8 cellular contexts compared by ENCODE assay signal in the genomic region with DNA sequence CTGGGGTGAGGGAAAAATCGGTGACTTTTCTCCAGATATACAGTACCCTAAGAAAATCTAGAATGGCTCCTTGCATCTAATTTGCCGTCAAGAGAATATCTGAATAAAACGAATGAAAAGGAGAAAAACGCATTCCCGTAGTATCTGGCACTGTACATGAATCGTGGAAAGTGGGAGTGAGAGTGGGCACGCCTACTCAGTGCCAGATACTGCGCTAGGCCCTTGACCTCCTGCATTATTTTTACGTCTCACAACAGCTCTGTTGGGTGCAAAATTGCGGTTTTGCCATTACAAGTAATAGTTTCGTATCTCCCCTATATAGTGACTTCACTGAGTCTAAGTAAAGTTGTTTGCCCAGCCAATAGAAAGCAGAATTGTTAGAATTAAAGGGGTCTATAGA. TPM values are rescaled to one million over a fixed set of nuclear protein-coding genes. Genes with fewer than 3 reads are reported as not detected.
DNase-seq lines count a peak whose midpoint lies in the region; ATAC-seq and TF ChIP-seq lines count a peak whose summit lies in the region.

No MANE protein-coding gene starts in this region.

- H3K9me3 ChIP-seq in BE2C, result no peaks in the 10 kb centered on the region; the same call in 1 of the 2 replicates

- H3K4me3 ChIP-seq in BE2C (ENCODE audit: low read depth, low read length) (peak overlapping the region; percentile 37), fibroblast of villous mesenchyme (ENCODE audit: low read depth, low read length) (peak overlapping the region; percentile 48)

- H3K4me3 Mint-ChIP-seq in stimulated activated naive CD8-positive, alpha-beta T cell treated with anti-CD3 and anti-CD28 coated beads, Interleukin-15, amount 100 ng/mL, for 72 hours, result peak overlapping the region; percentile 76 to 78

- no peak overlapping the region for H3K27ac Mint-ChIP-seq in stimulated activated naive CD8-positive, alpha-beta T cell treated with anti-CD3 and anti-CD28 coated beads, Interleukin-15, amount 100 ng/mL, for 72 hours

- no peaks in the 10 kb centered on the region for H3K36me3 ChIP-seq in BE2C

- CTCF ChIA-PET in RWPE1 (lab: Yijun Ruan, JAX), result no interaction called here

- peak; percentile 28 for ATAC-seq in GM19463 (IDR thresholded peaks at IDR 0.05; ENCODE audit: unreplicated experiment)
- no peak for ATAC-seq in stimulated activated naive CD8-positive, alpha-beta T cell treated with anti-CD3 and anti-CD28 coated beads, Interleukin-15, amount 100 ng/mL, for 72 hours

- no peak for TF ChIP-seq CTCF in BE2C (IDR thresholded peaks at IDR 0.05; ENCODE audit: low read depth, low read length)
- TF ChIP-seq CTCF in fibroblast of villous mesenchyme (IDR thresholded peaks at IDR 0.05; ENCODE audit: insufficient read depth, low read depth, low read length), result no peak
- TF ChIP-seq CTCF in RWPE1 (conservative IDR thresholded peaks at IDR 0.05; ENCODE audit: low read depth), result no peak

- no peaks in the 10 kb centered on the region for H3K9me3 Mint-ChIP-seq in stimulated activated naive CD8-positive, alpha-beta T cell treated with anti-CD3 and anti-CD28 coated beads, Interleukin-15, amount 100 ng/mL, for 72 hours

- no peak overlapping the region for H3K27ac ChIP-seq in RWPE1

- no peaks in the 10 kb centered on the region for H3K4me1 ChIP-seq in BE2C

- POLR2A ChIA-PET in RWPE1 (lab: Yijun Ruan, JAX; ENCODE audit: low non-redundant PET), result no interaction called here

- H3K27me3 Mint-ChIP-seq in stimulated activated naive CD8-positive, alpha-beta T cell treated with anti-CD3 and anti-CD28 coated beads, Interleukin-15, amount 100 ng/mL, for 72 hours, result peaks cover 31% of the 10 kb centered on the region

- DNase-seq in BE2C (no peak), KG1 (lab: John Stamatoyannopoulos, UW) (peak; percentile 38), fibroblast of villous mesenchyme (ENCODE audit: low read depth) (no peak), NCI-H2171 treated with DMSO at 0.1 percent for 48 hours (lab: John Stamatoyannopoulos, UW) (no peak), kidney tubule cell (ENCODE audit: low spot score) (no peak), RWPE1 (ENCODE audit: low spot score) (no peak)
- no peak for DNase-seq in stimulated activated naive CD8-positive, alpha-beta T cell treated with anti-CD3 and anti-CD28 coated beads, Interleukin-15, amount 100 ng/mL, for 72 hours

- peaks cover 12% of the 10 kb centered on the region for H3K4me1 Mint-ChIP-seq in stimulated activated naive CD8-positive, alpha-beta T cell treated with anti-CD3 and anti-CD28 coated beads, Interleukin-15, amount 100 ng/mL, for 72 hours

- H3K27me3 ChIP-seq in BE2C, result peaks cover 27% of the 10 kb centered on the region

RNA-seq across cellular contexts. Expression of gene CALHM6, which starts 1.3 kb away (rescaled TPM):
- not detected for polyA plus RNA-seq in BE2C (2012; ENCODE audit: insufficient read depth, insufficient read length, low read depth)
- 0.32 TPM in 1 of 2 replicates, not detected in the other for total RNA-seq in fibroblast of villous mesenchyme

RNA-seq across cellular contexts. Expression of gene CALHM5, which starts 48.9 kb away (rescaled TPM):
- polyA plus RNA-seq in BE2C (2012; ENCODE audit: insufficient read depth, insufficient read length, low read depth), result 0.11 TPM
- 4.7 and 7.7 TPM in 2 replicates for total RNA-seq in fibroblast of villous mesenchyme
